ENCODE assay signal across 10 cellular contexts in the genomic region with DNA sequence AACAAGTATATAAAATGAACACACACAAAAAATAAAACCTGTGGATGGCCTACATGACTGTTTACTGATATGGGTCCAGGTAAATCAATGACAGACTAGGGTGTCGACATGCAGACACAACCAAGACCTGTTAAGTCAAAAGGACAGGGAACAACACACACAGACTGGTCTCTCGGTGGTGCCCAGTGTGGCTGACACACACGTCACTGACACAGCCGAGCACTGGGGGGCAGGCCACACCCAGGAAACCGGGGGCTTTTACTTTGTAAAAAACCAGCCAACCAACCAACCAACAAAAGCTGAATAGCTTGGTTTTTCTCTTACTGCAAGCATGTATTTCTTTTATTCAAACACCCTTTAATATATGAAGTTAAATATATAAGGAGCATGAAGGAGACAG. TPM values are rescaled to one million over a fixed set of nuclear protein-coding genes. Genes with fewer than 3 reads are reported as not detected.
A peak's percentile ranks its signal among the peaks of the same experiment; 100 is the strongest.
DNase-seq lines count a peak whose midpoint lies in the region; ATAC-seq and TF ChIP-seq lines count a peak whose summit lies in the region.
"Had no signal": no experiment of that assay in that cellular context is flagged by ENCODE, and none has a peak within 500 bp of the region (broad histone marks: within the 10 kb centered on the region; RNA-seq: fewer than 3 reads in every experiment).

No MANE protein-coding gene starts in this region.

- POLR2A ChIA-PET in OCI-LY7 (lab: Charles Lee) = no interaction called here

- no peaks in the 10 kb centered on the region for H3K9me3 Mint-ChIP-seq in activated naive CD8-positive, alpha-beta T cell treated with anti-CD3 and anti-CD28 coated beads, Interleukin-2, amount 50 U/mL, for 24 hours

- intact Hi-C loops in OCI-LY7 (cut with micrococcal nuclease; ENCODE audit: unreplicated experiment) = loop anchor here (2.0 kb wide), 1 partner anchor 123 kb away; no protein-coding TSS in a partner anchor

- peaks cover 12% of the 10 kb centered on the region for H3K4me1 ChIP-seq in OCI-LY7 (ENCODE audit: insufficient read depth, low read length, poor library complexity, severe bottlenecking)

- BruUV-seq in OCI-LY7 (replicated peaks; lab: Mats Ljungman, UMichigan) = no TSS peak

- no peaks in the 10 kb centered on the region for H3K36me3 ChIP-seq in OCI-LY7 (ENCODE audit: insufficient read depth, low read length)

- H2AFZ ChIP-seq in OCI-LY7 (ENCODE audit: low read length) = peak overlapping the region; percentile 63; the same call in 1 of the 2 replicates

- peaks cover 7% of the 10 kb centered on the region for H3K4me1 Mint-ChIP-seq in activated naive CD8-positive, alpha-beta T cell treated with anti-CD3 and anti-CD28 coated beads, Interleukin-2, amount 50 U/mL, for 24 hours

- H4K20me1 ChIP-seq in OCI-LY7 (ENCODE audit: insufficient read depth, low read length) = no peaks in the 10 kb centered on the region

- TF ChIP-seq CTCF in OCI-LY7 (conservative IDR thresholded peaks at IDR 0.05; ENCODE audit: low read length) = peak; percentile 76

- ATAC-seq in activated naive CD8-positive, alpha-beta T cell treated with anti-CD3 and anti-CD28 coated beads, Interleukin-2, amount 50 U/mL, for 24 hours = peak; percentile 51
- no peak for ATAC-seq in HG03196 (IDR thresholded peaks at IDR 0.05; ENCODE audit: unreplicated experiment)

- DNase-seq in DMS 273 (lab: John Stamatoyannopoulos, UW; ENCODE audit: unreplicated experiment) (peak; percentile 46), DMS 273 treated with DMSO at 0.1 percent for 48 hours (lab: John Stamatoyannopoulos, UW) (no peak), OCI-LY7 (ENCODE audit: low spot score) (peak; percentile 65), occipital lobe (lab: John Stamatoyannopoulos, UW) (no peak), mesenteric fat pad (ENCODE audit: low spot score) (no peak)
- peak; percentile 44 for DNase-seq in activated naive CD8-positive, alpha-beta T cell treated with anti-CD3 and anti-CD28 coated beads, Interleukin-2, amount 50 U/mL, for 24 hours
- peak; percentile 12 for DNase-seq in stimulated activated CD4-positive, alpha-beta T cell treated with anti-CD3 and anti-CD28 coated beads, Interleukin-2, amount 100 ng/mL, for 4 hours (ENCODE audit: low read depth)
- DNase-seq: GOT3 had no signal

- no peaks in the 10 kb centered on the region for H3K36me3 Mint-ChIP-seq in activated naive CD8-positive, alpha-beta T cell treated with anti-CD3 and anti-CD28 coated beads, Interleukin-2, amount 50 U/mL, for 24 hours (ENCODE audit: low read depth)

- H3K9me3 ChIP-seq in OCI-LY7 (ENCODE audit: low read length) = no peaks in the 10 kb centered on the region

- no peaks in the 10 kb centered on the region for H3K9me2 ChIP-seq in OCI-LY7 (ENCODE audit: insufficient read depth, low read length)

- H3K27ac Mint-ChIP-seq in activated naive CD8-positive, alpha-beta T cell treated with anti-CD3 and anti-CD28 coated beads, Interleukin-2, amount 50 U/mL, for 24 hours = no peak overlapping the region

- no peak overlapping the region for H3K4me3 Mint-ChIP-seq in activated naive CD8-positive, alpha-beta T cell treated with anti-CD3 and anti-CD28 coated beads, Interleukin-2, amount 50 U/mL, for 24 hours

- H3K79me2 ChIP-seq in OCI-LY7 (ENCODE audit: insufficient read depth, low read depth, low read length) = no peaks in the 10 kb centered on the region

- H3K4me2 ChIP-seq in OCI-LY7 (ENCODE audit: low read length) = peak overlapping the region; percentile 52

- H3K27ac ChIP-seq in OCI-LY7 (ENCODE audit: low read depth, low read length, poor library complexity, severe bottlenecking) = no peak overlapping the region
- H3K27ac ChIP-seq: 22Rv1 had no signal

- H3K27me3 Mint-ChIP-seq in activated naive CD8-positive, alpha-beta T cell treated with anti-CD3 and anti-CD28 coated beads, Interleukin-2, amount 50 U/mL, for 24 hours = peaks cover 20% of the 10 kb centered on the region

- CTCF ChIA-PET in OCI-LY7 (lab: Charles Lee; ENCODE audit: unreplicated experiment) = no interaction called here

- no peak overlapping the region for H3K4me3 ChIP-seq in OCI-LY7 (ENCODE audit: low read depth, low read length, poor library complexity, severe bottlenecking)

RNA-seq across cellular contexts. Expression of a gene that starts 5.0 kb away (rescaled TPM):
- 7.8 and 8.9 TPM in 2 replicates for total RNA-seq in OCI-LY7 (2014; rRNA removed; shearing (Covaris generic))
- total RNA-seq in OCI-LY7 (2022) (2.6 and 3.6 TPM in 2 replicates), occipital lobe (16.5 TPM), mesenteric fat pad (not detected)

RNA-seq across cellular contexts. Expression of a gene that starts 31.9 kb away (rescaled TPM):
- not detected in 2 replicates for total RNA-seq in OCI-LY7 (2014; rRNA removed; shearing (Covaris generic))
- total RNA-seq in OCI-LY7 (2022) = not detected in 2 replicates
- not detected for total RNA-seq in occipital lobe
- total RNA-seq in mesenteric fat pad = not detected

Comparison
In these comparisons a context has a peak if more than half of its experiments do, and no peak if none do; other contexts are left out.
1. DNase-seq: peak in DMS 273 (single experiment), OCI-LY7 (single experiment), activated naive CD8-positive, alpha-beta T cell treated with anti-CD3 and anti-CD28 coated beads, Interleukin-2, amount 50 U/mL, for 24 hours (single experiment) and stimulated activated CD4-positive, alpha-beta T cell treated with anti-CD3 and anti-CD28 coated beads, Interleukin-2, amount 100 ng/mL, for 4 hours (single experiment); none in DMS 273 treated with DMSO at 0.1 percent for 48 hours (single experiment), occipital lobe (single experiment) and mesenteric fat pad (single experiment).